In genomic region chr3:23600178-23600577, GRCh38 we compare ENCODE assay signal across 11 cellular contexts.
DNase-seq lines count a peak whose midpoint lies in the region; ATAC-seq, FAIRE-seq and TF ChIP-seq lines count a peak whose summit lies in the region.
"Had no signal": no experiment of that assay in that cellular context is flagged by ENCODE, and none has a peak within 500 bp of the region (broad histone marks: within the 10 kb centered on the region; RNA-seq: fewer than 3 reads in every experiment).

No MANE protein-coding gene starts in this region.

- H3K36me3 ChIP-seq in SJSA1 = no peaks in the 10 kb centered on the region
- no peaks in the 10 kb centered on the region for H3K36me3 ChIP-seq in A673 (ENCODE audit: insufficient read depth, low read length, poor library complexity, severe bottlenecking)

- BruUV-seq in A673 (replicated peaks; lab: Mats Ljungman, UMichigan) = no TSS peak

- intact Hi-C loops in A673 (cut with micrococcal nuclease; ENCODE audit: unreplicated experiment) = no loop called here

- DNase-seq in H54 (ENCODE audit: insufficient read length, low spot score) (peak; percentile 53), SJSA1 (ENCODE audit: low read depth in 1 of 2, low spot score in 2 of 2) (peak; percentile 65), fibroblast of the aortic adventitia (ENCODE audit: low read depth) (peak; percentile 82), smooth muscle cell of the brain vasculature (ENCODE audit: low read depth, low spot score) (peak; percentile 32), A673 (ENCODE audit: low spot score) (no peak)
- DNase-seq in activated effector memory CD4-positive, alpha-beta T cell treated with anti-CD3 and anti-CD28 coated beads, Interleukin-2, amount 50 U/mL, for 16 hours = no peak
- DNase-seq: cortex of kidney, hypothalamus, KG1 had no signal

- CTCF ChIA-PET in A673 (lab: Charles Lee) = no interaction called here

- H3K27me3 ChIP-seq in SJSA1 (replicated peaks) = no peaks in the 10 kb centered on the region
- H3K27me3 ChIP-seq in A673 (replicated peaks; ENCODE audit: insufficient read depth, low read depth, low read length, poor library complexity) = no peaks in the 10 kb centered on the region

- H3K9me3 ChIP-seq in SJSA1 (replicated peaks) (no peaks in the 10 kb centered on the region), A673 (ENCODE audit: low read depth, low read length, poor library complexity, severe bottlenecking) (no peaks in the 10 kb centered on the region)

- H3K4me1 ChIP-seq in SJSA1 (replicated peaks) = peaks cover 17% of the 10 kb centered on the region
- no peaks in the 10 kb centered on the region for H3K4me1 ChIP-seq in A673 (ENCODE audit: insufficient read depth, low read length, poor library complexity, severe bottlenecking)

- no peak for TF ChIP-seq CTCF in fibroblast of the aortic adventitia (IDR thresholded peaks at IDR 0.05; ENCODE audit: insufficient read depth, low read length)
- no peak for TF ChIP-seq CTCF in A673 (conservative IDR thresholded peaks at IDR 0.05; ENCODE audit: low read depth, low read length)

- POLR2A ChIA-PET in A673 (lab: Charles Lee; ENCODE audit: low non-redundant PET) = no interaction called here

- no peak for ATAC-seq in GM19395 (IDR thresholded peaks at IDR 0.05; ENCODE audit: unreplicated experiment)

- no peak for TF ChIP-seq POLR2A in H54 (IDR thresholded peaks at IDR 0.05; ENCODE audit: low read depth, low read length)

- peak; percentile 84 for FAIRE-seq in H54 (lab: Jason Lieb, UNC)

- H3K4me3 ChIP-seq in SJSA1 = no peak overlapping the region
- H3K4me3 ChIP-seq in fibroblast of the aortic adventitia (ENCODE audit: low read depth, low read length) = no peak overlapping the region
- H3K4me3 ChIP-seq in A673 (ENCODE audit: low read depth, low read length, poor library complexity, severe bottlenecking) = no peak overlapping the region
- H3K4me3 ChIP-seq: SK-N-MC had no signal

- H3K27ac ChIP-seq in SJSA1 (peak overlapping the region; percentile 54), A673 (ENCODE audit: low read depth, low read length, poor library complexity, severe bottlenecking) (no peak overlapping the region)
- H3K27ac ChIP-seq: SK-N-MC had no signal

Comparison
In these comparisons a context has a peak if more than half of its experiments do, and no peak if none do; other contexts are left out.
1. DNase-seq: peak in H54 (single experiment), SJSA1 (2 of 2), fibroblast of the aortic adventitia (single experiment) and smooth muscle cell of the brain vasculature (single experiment); none in A673 (single experiment) and activated effector memory CD4-positive, alpha-beta T cell treated with anti-CD3 and anti-CD28 coated beads, Interleukin-2, amount 50 U/mL, for 16 hours (single experiment).